Comparison of ENCODE assay signal across 9 cellular contexts in genomic region chr12:116143883-116144266, GRCh38.
DNase-seq lines count a peak whose midpoint lies in the region; ATAC-seq and TF ChIP-seq lines count a peak whose summit lies in the region.
"Had no signal": no experiment of that assay in that cellular context is flagged by ENCODE, and none has a peak within 500 bp of the region (broad histone marks: within the 10 kb centered on the region; RNA-seq: fewer than 3 reads in every experiment).

No MANE protein-coding gene starts in this region.

- no peaks in the 10 kb centered on the region for H3K27me3 Mint-ChIP-seq in T-helper 17 cell
- no peaks in the 10 kb centered on the region for H3K27me3 Mint-ChIP-seq in stimulated activated naive B cell treated with anti-CD40 and anti-IgM and Interleukin-4, amounts not matched to agents 10 μg/mL and 1 μg/mL and 100 μg/mL, for 72 hours

- peak; percentile 18 to 28 for ATAC-seq in activated CD4-positive, CD25-positive, alpha-beta regulatory T cell treated with anti-CD3 and anti-CD28 coated beads, Interleukin-2, amount 50 U/mL, for 24 hours
- ATAC-seq in T-helper 17 cell, result peak; percentile 30
- ATAC-seq in stimulated activated naive B cell treated with anti-CD40 and anti-IgM and Interleukin-4, amounts not matched to agents 10 μg/mL and 1 μg/mL and 100 μg/mL, for 72 hours (replicated peaks), result peak; percentile 31 to 44
- ATAC-seq in HG02885 (IDR thresholded peaks at IDR 0.05; ENCODE audit: poor library complexity, unreplicated experiment), result no peak

- peak overlapping the region; percentile 39 for H3K4me3 Mint-ChIP-seq in T-helper 17 cell
- H3K4me3 Mint-ChIP-seq in stimulated activated naive B cell treated with anti-CD40 and anti-IgM and Interleukin-4, amounts not matched to agents 10 μg/mL and 1 μg/mL and 100 μg/mL, for 72 hours, result peak overlapping the region; percentile 52 to 64

- no peaks in the 10 kb centered on the region for H3K36me3 ChIP-seq in left ventricle myocardium inferior

- no peaks in the 10 kb centered on the region for H3K9me3 Mint-ChIP-seq in stimulated activated naive B cell treated with anti-CD40 and anti-IgM and Interleukin-4, amounts not matched to agents 10 μg/mL and 1 μg/mL and 100 μg/mL, for 72 hours

- no peaks in the 10 kb centered on the region for H3K9me3 ChIP-seq in T-helper 17 cell (ENCODE audit: control insufficient read depth, low read length, poor library complexity, severe bottlenecking)
- no peaks in the 10 kb centered on the region for H3K9me3 ChIP-seq in left ventricle myocardium inferior (replicated peaks)

- no peak for TF ChIP-seq CTCF in left ventricle myocardium inferior (IDR thresholded peaks at IDR 0.05; ENCODE audit: borderline replicate concordance)

- DNase-seq in activated CD4-positive, CD25-positive, alpha-beta regulatory T cell treated with anti-CD3 and anti-CD28 coated beads, Interleukin-2, amount 50 U/mL, for 72 hours, result no peak
- DNase-seq in T-helper 17 cell (no peak), left ventricle myocardium inferior (no peak), ecto neural progenitor cell (ENCODE audit: low spot score) (no peak)
- no peak for DNase-seq in stimulated activated naive B cell treated with anti-CD40 and anti-IgM and Interleukin-4, amounts not matched to agents 10 μg/mL and 1 μg/mL and 100 μg/mL, for 72 hours
- no peak for DNase-seq in stimulated activated CD4-positive, alpha-beta T cell treated with anti-CD3 and anti-CD28 coated beads, Interleukin-4, amount 100 ng/mL, for 24 hours
- DNase-seq: effector CD4-positive, alpha-beta T cell had no signal

- peaks cover 40% of the 10 kb centered on the region for H3K4me1 Mint-ChIP-seq in T-helper 17 cell
- H3K4me1 Mint-ChIP-seq in stimulated activated naive B cell treated with anti-CD40 and anti-IgM and Interleukin-4, amounts not matched to agents 10 μg/mL and 1 μg/mL and 100 μg/mL, for 72 hours, result peaks cover 38 to 50% of the 10 kb centered on the region in 2 donors

- intact Hi-C loops in left ventricle myocardium inferior (cut with micrococcal nuclease), result loop anchor here (10.0 kb wide), 1 partner anchor 91 kb away; no protein-coding TSS in a partner anchor

- H3K27ac ChIP-seq in left ventricle myocardium inferior (replicated peaks), result peak overlapping the region; percentile 43

- H3K36me3 Mint-ChIP-seq in T-helper 17 cell (ENCODE audit: low read depth), result no peaks in the 10 kb centered on the region
- peaks cover 0 to 2% of the 10 kb centered on the region in 2 donors for H3K36me3 Mint-ChIP-seq in stimulated activated naive B cell treated with anti-CD40 and anti-IgM and Interleukin-4, amounts not matched to agents 10 μg/mL and 1 μg/mL and 100 μg/mL, for 72 hours

- H3K4me3 ChIP-seq in left ventricle myocardium inferior, result no peak overlapping the region

- no peaks in the 10 kb centered on the region for H3K27me3 ChIP-seq in left ventricle myocardium inferior (ENCODE audit: low read depth)

- peak overlapping the region; percentile 77 for H3K27ac Mint-ChIP-seq in T-helper 17 cell
- peak overlapping the region; percentile 75 for H3K27ac Mint-ChIP-seq in stimulated activated naive B cell treated with anti-CD40 and anti-IgM and Interleukin-4, amounts not matched to agents 10 μg/mL and 1 μg/mL and 100 μg/mL, for 72 hours

- H3K4me1 ChIP-seq in left ventricle myocardium inferior, result peaks cover 78% of the 10 kb centered on the region
